Comparison of ENCODE assay signal across 1 cellular context in the genomic region with DNA sequence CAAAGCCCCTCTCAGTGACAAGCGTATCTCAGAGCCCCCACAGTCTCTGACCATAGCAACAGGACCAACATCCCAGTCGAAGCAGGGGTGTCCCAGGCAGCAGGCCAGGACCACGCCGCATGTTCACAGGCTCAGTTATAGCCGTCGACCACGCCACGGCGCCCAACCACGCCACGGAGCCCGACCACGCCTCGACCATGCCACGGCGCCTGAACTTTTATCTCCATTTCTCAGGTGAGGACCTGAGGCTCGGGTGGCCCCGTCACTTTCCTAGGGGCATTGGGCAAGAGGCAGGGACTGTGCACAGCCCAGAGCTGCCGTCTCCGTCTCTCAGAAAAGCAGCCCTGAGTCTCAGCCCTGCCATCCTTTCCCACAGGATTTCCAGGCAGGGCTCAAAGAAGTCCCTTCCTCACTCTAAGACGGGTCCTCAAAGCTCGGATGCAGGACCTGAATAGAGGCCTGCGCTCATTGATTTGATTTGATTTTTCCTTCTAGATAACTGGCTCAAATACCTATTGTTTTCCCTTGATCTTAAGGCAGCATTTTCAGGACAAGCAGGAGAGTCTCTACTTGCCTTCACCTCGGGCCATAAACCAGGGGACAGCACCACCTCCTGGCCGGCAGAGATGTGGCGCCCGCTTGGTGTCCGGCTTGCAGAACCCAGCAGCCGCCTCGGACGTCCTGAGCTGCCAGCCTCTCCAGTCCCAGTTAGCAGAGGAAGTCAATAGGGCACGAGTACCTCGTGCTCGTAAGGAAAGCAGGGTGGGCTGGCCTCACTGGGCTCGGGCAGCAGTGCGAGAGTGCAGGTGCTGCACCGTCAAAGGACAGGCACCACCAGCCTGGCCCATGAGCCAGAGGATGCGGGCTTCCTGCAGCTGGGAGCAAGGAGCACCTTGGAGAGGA.
TF ChIP-seq lines count a peak whose summit lies in the region.

No MANE protein-coding gene starts in this region.

TF ChIP-seq in K562, 482 proteins besides CTCF, POLR2A, EP300 and RAD21:
- TF ChIP-seq PML (IDR thresholded peaks at IDR 0.05; ENCODE audit: low read length) (no peak), LEF1 (IDR thresholded peaks at IDR 0.05) (no peak), PHTF2 (CRISPR knock-in tag; IDR thresholded peaks at IDR 0.05) (no peak), KLF16 (IDR thresholded peaks at IDR 0.05) (0 out of 2 replicates have a peak, but pooled peaks have one; percentile 50), HCFC1 (IDR thresholded peaks at IDR 0.05; ENCODE audit: low read depth, low read length) (no peak), MED1 (CRISPR knock-in tag; IDR thresholded peaks at IDR 0.05; ENCODE audit: borderline replicate concordance) (no peak), SIN3B (IDR thresholded peaks at IDR 0.05; ENCODE audit: low read depth) (no peak), HMGN3 (IDR thresholded peaks at IDR 0.05; ENCODE audit: borderline replicate concordance, extremely low read depth, insufficient read length, low read depth, low read length) (peak; percentile 22), STAG1 (CRISPR knock-in tag; IDR thresholded peaks at IDR 0.05; ENCODE audit: borderline replicate concordance) (peak; percentile 70; the same call in 1 of the 2 replicates), ZC3H8 (IDR thresholded peaks at IDR 0.05) (no peak), SMC3 (conservative IDR thresholded peaks at IDR 0.05; ENCODE audit: insufficient read depth, low read depth, low read length) (peak; percentile 80), JUND (IDR thresholded peaks at IDR 0.05; ENCODE audit: borderline replicate concordance, low read depth, low read length) (0 out of 2 replicates have a peak, but pooled peaks have one; percentile 22), JUND (tag; IDR thresholded peaks at IDR 0.05; ENCODE audit: borderline replicate concordance, low read depth, low read length) (no peak), ELF1 (tag; IDR thresholded peaks at IDR 0.05) (no peak)
- TF ChIP-seq, protein P1, sequence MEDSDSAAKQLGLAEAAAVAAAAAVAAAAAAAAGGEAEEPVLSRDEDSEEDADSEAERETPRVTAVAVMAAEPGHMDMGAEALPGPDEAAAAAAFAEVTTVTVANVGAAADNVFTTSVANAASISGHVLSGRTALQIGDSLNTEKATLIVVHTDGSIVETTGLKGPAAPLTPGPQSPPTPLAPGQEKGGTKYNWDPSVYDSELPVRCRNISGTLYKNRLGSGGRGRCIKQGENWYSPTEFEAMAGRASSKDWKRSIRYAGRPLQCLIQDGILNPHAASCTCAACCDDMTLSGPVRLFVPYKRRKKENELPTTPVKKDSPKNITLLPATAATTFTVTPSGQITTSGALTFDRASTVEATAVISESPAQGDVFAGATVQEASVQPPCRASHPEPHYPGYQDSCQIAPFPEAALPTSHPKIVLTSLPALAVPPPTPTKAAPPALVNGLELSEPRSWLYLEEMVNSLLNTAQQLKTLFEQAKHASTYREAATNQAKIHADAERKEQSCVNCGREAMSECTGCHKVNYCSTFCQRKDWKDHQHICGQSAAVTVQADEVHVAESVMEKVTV (CRISPR knock-in tag; IDR thresholded peaks at IDR 0.05): peak; percentile 28; the same call in 1 of the 2 replicates
- TF ChIP-seq, protein P2, sequence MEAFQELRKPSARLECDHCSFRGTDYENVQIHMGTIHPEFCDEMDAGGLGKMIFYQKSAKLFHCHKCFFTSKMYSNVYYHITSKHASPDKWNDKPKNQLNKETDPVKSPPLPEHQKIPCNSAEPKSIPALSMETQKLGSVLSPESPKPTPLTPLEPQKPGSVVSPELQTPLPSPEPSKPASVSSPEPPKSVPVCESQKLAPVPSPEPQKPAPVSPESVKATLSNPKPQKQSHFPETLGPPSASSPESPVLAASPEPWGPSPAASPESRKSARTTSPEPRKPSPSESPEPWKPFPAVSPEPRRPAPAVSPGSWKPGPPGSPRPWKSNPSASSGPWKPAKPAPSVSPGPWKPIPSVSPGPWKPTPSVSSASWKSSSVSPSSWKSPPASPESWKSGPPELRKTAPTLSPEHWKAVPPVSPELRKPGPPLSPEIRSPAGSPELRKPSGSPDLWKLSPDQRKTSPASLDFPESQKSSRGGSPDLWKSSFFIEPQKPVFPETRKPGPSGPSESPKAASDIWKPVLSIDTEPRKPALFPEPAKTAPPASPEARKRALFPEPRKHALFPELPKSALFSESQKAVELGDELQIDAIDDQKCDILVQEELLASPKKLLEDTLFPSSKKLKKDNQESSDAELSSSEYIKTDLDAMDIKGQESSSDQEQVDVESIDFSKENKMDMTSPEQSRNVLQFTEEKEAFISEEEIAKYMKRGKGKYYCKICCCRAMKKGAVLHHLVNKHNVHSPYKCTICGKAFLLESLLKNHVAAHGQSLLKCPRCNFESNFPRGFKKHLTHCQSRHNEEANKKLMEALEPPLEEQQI (IDR thresholded peaks at IDR 0.05): no peak
- TF ChIP-seq, protein P3, sequence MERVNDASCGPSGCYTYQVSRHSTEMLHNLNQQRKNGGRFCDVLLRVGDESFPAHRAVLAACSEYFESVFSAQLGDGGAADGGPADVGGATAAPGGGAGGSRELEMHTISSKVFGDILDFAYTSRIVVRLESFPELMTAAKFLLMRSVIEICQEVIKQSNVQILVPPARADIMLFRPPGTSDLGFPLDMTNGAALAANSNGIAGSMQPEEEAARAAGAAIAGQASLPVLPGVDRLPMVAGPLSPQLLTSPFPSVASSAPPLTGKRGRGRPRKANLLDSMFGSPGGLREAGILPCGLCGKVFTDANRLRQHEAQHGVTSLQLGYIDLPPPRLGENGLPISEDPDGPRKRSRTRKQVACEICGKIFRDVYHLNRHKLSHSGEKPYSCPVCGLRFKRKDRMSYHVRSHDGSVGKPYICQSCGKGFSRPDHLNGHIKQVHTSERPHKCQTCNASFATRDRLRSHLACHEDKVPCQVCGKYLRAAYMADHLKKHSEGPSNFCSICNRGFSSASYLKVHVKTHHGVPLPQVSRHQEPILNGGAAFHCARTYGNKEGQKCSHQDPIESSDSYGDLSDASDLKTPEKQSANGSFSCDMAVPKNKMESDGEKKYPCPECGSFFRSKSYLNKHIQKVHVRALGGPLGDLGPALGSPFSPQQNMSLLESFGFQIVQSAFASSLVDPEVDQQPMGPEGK (CRISPR knock-in tag; IDR thresholded peaks at IDR 0.05; ENCODE audit: borderline replicate concordance): no peak
- TF ChIP-seq, protein P4, sequence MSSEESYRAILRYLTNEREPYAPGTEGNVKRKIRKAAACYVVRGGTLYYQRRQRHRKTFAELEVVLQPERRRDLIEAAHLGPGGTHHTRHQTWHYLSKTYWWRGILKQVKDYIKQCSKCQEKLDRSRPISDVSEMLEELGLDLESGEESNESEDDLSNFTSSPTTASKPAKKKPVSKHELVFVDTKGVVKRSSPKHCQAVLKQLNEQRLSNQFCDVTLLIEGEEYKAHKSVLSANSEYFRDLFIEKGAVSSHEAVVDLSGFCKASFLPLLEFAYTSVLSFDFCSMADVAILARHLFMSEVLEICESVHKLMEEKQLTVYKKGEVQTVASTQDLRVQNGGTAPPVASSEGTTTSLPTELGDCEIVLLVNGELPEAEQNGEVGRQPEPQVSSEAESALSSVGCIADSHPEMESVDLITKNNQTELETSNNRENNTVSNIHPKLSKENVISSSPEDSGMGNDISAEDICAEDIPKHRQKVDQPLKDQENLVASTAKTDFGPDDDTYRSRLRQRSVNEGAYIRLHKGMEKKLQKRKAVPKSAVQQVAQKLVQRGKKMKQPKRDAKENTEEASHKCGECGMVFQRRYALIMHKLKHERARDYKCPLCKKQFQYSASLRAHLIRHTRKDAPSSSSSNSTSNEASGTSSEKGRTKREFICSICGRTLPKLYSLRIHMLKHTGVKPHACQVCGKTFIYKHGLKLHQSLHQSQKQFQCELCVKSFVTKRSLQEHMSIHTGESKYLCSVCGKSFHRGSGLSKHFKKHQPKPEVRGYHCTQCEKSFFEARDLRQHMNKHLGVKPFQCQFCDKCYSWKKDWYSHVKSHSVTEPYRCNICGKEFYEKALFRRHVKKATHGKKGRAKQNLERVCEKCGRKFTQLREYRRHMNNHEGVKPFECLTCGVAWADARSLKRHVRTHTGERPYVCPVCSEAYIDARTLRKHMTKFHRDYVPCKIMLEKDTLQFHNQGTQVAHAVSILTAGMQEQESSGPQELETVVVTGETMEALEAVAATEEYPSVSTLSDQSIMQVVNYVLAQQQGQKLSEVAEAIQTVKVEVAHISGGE (CRISPR knock-in tag; IDR thresholded peaks at IDR 0.05): peak in 1 of 3 experiments; percentile 13; a peak in 1 of 6 replicates
- TF ChIP-seq, protein P5, sequence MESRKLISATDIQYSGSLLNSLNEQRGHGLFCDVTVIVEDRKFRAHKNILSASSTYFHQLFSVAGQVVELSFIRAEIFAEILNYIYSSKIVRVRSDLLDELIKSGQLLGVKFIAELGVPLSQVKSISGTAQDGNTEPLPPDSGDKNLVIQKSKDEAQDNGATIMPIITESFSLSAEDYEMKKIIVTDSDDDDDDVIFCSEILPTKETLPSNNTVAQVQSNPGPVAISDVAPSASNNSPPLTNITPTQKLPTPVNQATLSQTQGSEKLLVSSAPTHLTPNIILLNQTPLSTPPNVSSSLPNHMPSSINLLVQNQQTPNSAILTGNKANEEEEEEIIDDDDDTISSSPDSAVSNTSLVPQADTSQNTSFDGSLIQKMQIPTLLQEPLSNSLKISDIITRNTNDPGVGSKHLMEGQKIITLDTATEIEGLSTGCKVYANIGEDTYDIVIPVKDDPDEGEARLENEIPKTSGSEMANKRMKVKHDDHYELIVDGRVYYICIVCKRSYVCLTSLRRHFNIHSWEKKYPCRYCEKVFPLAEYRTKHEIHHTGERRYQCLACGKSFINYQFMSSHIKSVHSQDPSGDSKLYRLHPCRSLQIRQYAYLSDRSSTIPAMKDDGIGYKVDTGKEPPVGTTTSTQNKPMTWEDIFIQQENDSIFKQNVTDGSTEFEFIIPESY (CRISPR knock-in tag; IDR thresholded peaks at IDR 0.05): peak; percentile 54; the same call in 1 of the 2 replicates
